ENCODE assay signal across 19 cellular contexts in the genomic region with DNA sequence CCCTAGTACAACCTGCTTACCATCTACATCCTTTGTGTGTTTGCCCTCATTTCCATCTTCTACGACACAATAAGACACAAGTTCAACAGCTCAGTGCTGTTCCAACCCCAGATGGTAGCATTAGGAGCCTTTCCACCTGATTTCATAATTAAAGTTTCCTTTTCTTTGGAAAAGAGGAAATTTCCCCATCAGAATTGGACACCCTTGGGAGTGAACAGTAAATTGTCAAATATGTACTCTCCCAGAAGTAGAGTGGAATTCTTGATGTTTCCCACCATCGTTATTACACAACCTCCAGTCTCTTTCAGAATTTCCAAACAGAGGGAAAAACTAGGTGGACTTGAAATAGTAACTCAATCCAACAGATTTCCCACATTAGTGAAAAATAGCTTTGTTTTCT.
"Had no signal": no experiment of that assay in that cellular context is flagged by ENCODE, and none has a peak within 500 bp of the region (broad histone marks: within the 10 kb centered on the region; RNA-seq: fewer than 3 reads in every experiment).

No MANE protein-coding gene starts in this region.

- H3K27me3 ChIP-seq: spleen, transverse colon had no signal

- H3K4me1 Mint-ChIP-seq: naive B cell; nephron progenitor cell; stimulated activated memory B cell treated with anti-CD40 and anti-IgM and Interleukin-4, amounts not matched to agents 10 μg/mL and 1 μg/mL and 100 μg/mL, for 72 hours had no signal

- H3K27ac ChIP-seq: dorsolateral prefrontal cortex, spleen, thoracic aorta had no signal

- H3K27me3 Mint-ChIP-seq: central memory CD8-positive, alpha-beta T cell; stimulated activated naive CD8-positive, alpha-beta T cell treated with anti-CD3 and anti-CD28 coated beads, Interleukin-15, Interleukin-2, amounts not matched to agents 100 ng/mL and 50 ng/mL, for 24 hours had no signal

- H3K36me3 Mint-ChIP-seq: naive B cell; stimulated activated memory B cell treated with anti-CD40 and anti-IgM and Interleukin-4, amounts not matched to agents 10 μg/mL and 1 μg/mL and 100 μg/mL, for 72 hours had no signal

- H3K4me1 ChIP-seq: spleen, transverse colon had no signal

- H3K4me3 ChIP-seq: dorsolateral prefrontal cortex, lung, spleen, thoracic aorta, transverse colon had no signal

- DNase-seq: cortex of kidney; dorsolateral prefrontal cortex; effector CD8-positive, alpha-beta T cell; glutamatergic neuron; islet precursor cell; mesendoderm; naive B cell; nephron progenitor cell; spleen; stimulated activated CD4-positive, alpha-beta T cell treated with anti-CD3 and anti-CD28 coated beads, Interleukin-15, amount 100 ng/mL, for 24 hours; stimulated activated CD4-positive, alpha-beta T cell treated with anti-CD3 and anti-CD28 coated beads, Interleukin-1b, Interleukin-23, amount 100 ng/mL, for 48 hours; stimulated activated CD4-positive, alpha-beta T cell treated with anti-CD3 and anti-CD28 coated beads, Interleukin-4, amount 100 ng/mL, for 24 hours; transverse colon had no signal

- H3K9me3 Mint-ChIP-seq: central memory CD8-positive, alpha-beta T cell; stimulated activated memory B cell treated with anti-CD40 and anti-IgM and Interleukin-4, amounts not matched to agents 10 μg/mL and 1 μg/mL and 100 μg/mL, for 72 hours; stimulated activated naive CD8-positive, alpha-beta T cell treated with anti-CD3 and anti-CD28 coated beads, Interleukin-15, Interleukin-2, amounts not matched to agents 100 ng/mL and 50 ng/mL, for 24 hours had no signal

- H3K27ac Mint-ChIP-seq: naive B cell; nephron progenitor cell; stimulated activated memory B cell treated with anti-CD40 and anti-IgM and Interleukin-4, amounts not matched to agents 10 μg/mL and 1 μg/mL and 100 μg/mL, for 72 hours; stimulated activated naive CD8-positive, alpha-beta T cell treated with anti-CD3 and anti-CD28 coated beads, Interleukin-15, Interleukin-2, amounts not matched to agents 100 ng/mL and 50 ng/mL, for 24 hours had no signal

- H3K9me3 ChIP-seq: thoracic aorta, transverse colon had no signal

- ATAC-seq: left lobe of liver; stimulated activated memory B cell treated with anti-CD40 and anti-IgM and Interleukin-4, amounts not matched to agents 10 μg/mL and 1 μg/mL and 100 μg/mL, for 72 hours had no signal

- H3K36me3 ChIP-seq: spleen, thoracic aorta, transverse colon had no signal

- H3K4me3 Mint-ChIP-seq: central memory CD8-positive, alpha-beta T cell; naive B cell; nephron progenitor cell; stimulated activated memory B cell treated with anti-CD40 and anti-IgM and Interleukin-4, amounts not matched to agents 10 μg/mL and 1 μg/mL and 100 μg/mL, for 72 hours; stimulated activated naive CD8-positive, alpha-beta T cell treated with anti-CD3 and anti-CD28 coated beads, Interleukin-15, Interleukin-2, amounts not matched to agents 100 ng/mL and 50 ng/mL, for 24 hours had no signal
